11 cellular contexts compared by ENCODE assay signal in the genomic region with DNA sequence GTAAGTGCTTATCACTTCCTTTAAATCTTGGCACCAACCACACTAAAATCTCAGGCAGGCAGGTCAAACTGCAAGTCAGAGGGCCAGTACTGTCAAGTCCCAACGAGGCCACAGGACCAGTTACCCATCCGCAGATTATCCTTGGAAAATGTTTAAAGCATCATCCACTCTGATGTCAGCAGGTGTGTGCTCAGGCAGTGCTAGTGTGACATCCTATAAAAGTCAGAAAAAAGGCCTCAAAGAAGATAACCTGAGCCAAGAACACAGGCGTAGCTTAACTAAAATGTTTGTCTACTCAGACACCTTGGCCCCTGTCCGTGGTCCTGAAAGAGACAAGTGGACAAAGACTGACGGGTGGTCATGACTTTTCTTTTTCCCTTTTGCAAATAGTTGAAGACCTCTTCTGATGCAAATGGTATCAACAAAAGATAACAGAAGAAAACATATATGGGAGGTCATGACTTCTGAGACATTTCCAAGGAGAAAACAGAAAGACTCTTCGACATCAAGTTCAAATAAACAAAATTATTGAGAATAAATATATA.
A peak's percentile ranks its signal among the peaks of the same experiment; 100 is the strongest.
DNase-seq lines count a peak whose midpoint lies in the region; ATAC-seq and TF ChIP-seq lines count a peak whose summit lies in the region.
"Had no signal": no experiment of that assay in that cellular context is flagged by ENCODE, and none has a peak within 500 bp of the region (broad histone marks: within the 10 kb centered on the region; RNA-seq: fewer than 3 reads in every experiment).

No MANE protein-coding gene starts in this region.

- no peaks in the 10 kb centered on the region for H3K27me3 Mint-ChIP-seq in activated naive CD8-positive, alpha-beta T cell treated with anti-CD3 and anti-CD28 coated beads for 36 hours

- H3K9ac ChIP-seq in liver (ENCODE audit: low read depth in 1 of 2, low read length in 2 of 2), result no peak overlapping the region

- no peaks in the 10 kb centered on the region for H3K36me3 ChIP-seq in liver (ENCODE audit: control insufficient read depth in 4 of 4, insufficient read depth in 3 of 4, low read depth in 1 of 4, low read length in 3 of 4)
- H3K36me3 ChIP-seq: left ventricle myocardium inferior had no signal

- no peaks in the 10 kb centered on the region for H3K9me3 Mint-ChIP-seq in activated naive CD8-positive, alpha-beta T cell treated with anti-CD3 and anti-CD28 coated beads for 36 hours

- no peak for ATAC-seq in GM21360 (IDR thresholded peaks at IDR 0.05; ENCODE audit: unreplicated experiment)

- no peak for TF ChIP-seq RAD21 in liver (IDR thresholded peaks at IDR 0.05)

- no peak for TF ChIP-seq CTCF in liver (IDR thresholded peaks at IDR 0.05; ENCODE audit: low read depth, low read length, missing input control)

- H3K27ac Mint-ChIP-seq in activated naive CD8-positive, alpha-beta T cell treated with anti-CD3 and anti-CD28 coated beads for 36 hours, result no peak overlapping the region

- WGBS in liver, result 60% methylated on average over 6 of the region's 6 CpGs

- DNase-seq in DMS 273 (lab: John Stamatoyannopoulos, UW; ENCODE audit: unreplicated experiment) (peak; percentile 23), DMS 273 treated with DMSO at 0.1 percent for 48 hours (lab: John Stamatoyannopoulos, UW) (no peak), HT-29 (ENCODE audit: low spot score) (peak; percentile 38), A172 (ENCODE audit: low spot score) (no peak), SKM-1 (lab: John Stamatoyannopoulos, UW; ENCODE audit: unreplicated experiment) (no peak)
- DNase-seq in activated naive CD8-positive, alpha-beta T cell treated with anti-CD3 and anti-CD28 coated beads for 36 hours, result peak; percentile 25
- DNase-seq: 8988T, cortex of kidney, left ventricle myocardium inferior had no signal

- H3K27me3 ChIP-seq in liver (ENCODE audit: control insufficient read depth in 4 of 4, insufficient read depth in 4 of 4, low read length in 3 of 4), result no peaks in the 10 kb centered on the region

- peaks cover 4 to 15% (median 13%) of the 10 kb centered on the region in 4 donors for H3K4me1 ChIP-seq in liver (ENCODE audit: control insufficient read depth in 4 of 4, insufficient read depth in 4 of 4, low read length in 3 of 4)
- H3K4me1 ChIP-seq: left ventricle myocardium inferior had no signal

- no peaks in the 10 kb centered on the region for H3K36me3 Mint-ChIP-seq in activated naive CD8-positive, alpha-beta T cell treated with anti-CD3 and anti-CD28 coated beads for 36 hours

- no peak overlapping the region for H3K4me3 Mint-ChIP-seq in activated naive CD8-positive, alpha-beta T cell treated with anti-CD3 and anti-CD28 coated beads for 36 hours

- no peak overlapping the region for H3K4me3 ChIP-seq in liver (ENCODE audit: low read depth in 1 of 3, low read length in 3 of 3)
- H3K4me3 ChIP-seq: left ventricle myocardium inferior had no signal

- H3K9me3 ChIP-seq in liver (ENCODE audit: control insufficient read depth in 4 of 4, low read length in 3 of 4), result no peaks in the 10 kb centered on the region
- H3K9me3 ChIP-seq: left ventricle myocardium inferior had no signal

- peaks cover 10% of the 10 kb centered on the region for H3K4me1 Mint-ChIP-seq in activated naive CD8-positive, alpha-beta T cell treated with anti-CD3 and anti-CD28 coated beads for 36 hours

- no peak overlapping the region for H3K27ac ChIP-seq in liver (ENCODE audit: low read depth in 1 of 2, low read length in 2 of 2)
- H3K27ac ChIP-seq: left ventricle myocardium inferior had no signal

TF ChIP-seq in liver, 16 proteins besides CTCF, POLR2A, EP300 and RAD21:
- TF ChIP-seq JUND (IDR thresholded peaks at IDR 0.05), result no peak
- TF ChIP-seq, protein P1, sequence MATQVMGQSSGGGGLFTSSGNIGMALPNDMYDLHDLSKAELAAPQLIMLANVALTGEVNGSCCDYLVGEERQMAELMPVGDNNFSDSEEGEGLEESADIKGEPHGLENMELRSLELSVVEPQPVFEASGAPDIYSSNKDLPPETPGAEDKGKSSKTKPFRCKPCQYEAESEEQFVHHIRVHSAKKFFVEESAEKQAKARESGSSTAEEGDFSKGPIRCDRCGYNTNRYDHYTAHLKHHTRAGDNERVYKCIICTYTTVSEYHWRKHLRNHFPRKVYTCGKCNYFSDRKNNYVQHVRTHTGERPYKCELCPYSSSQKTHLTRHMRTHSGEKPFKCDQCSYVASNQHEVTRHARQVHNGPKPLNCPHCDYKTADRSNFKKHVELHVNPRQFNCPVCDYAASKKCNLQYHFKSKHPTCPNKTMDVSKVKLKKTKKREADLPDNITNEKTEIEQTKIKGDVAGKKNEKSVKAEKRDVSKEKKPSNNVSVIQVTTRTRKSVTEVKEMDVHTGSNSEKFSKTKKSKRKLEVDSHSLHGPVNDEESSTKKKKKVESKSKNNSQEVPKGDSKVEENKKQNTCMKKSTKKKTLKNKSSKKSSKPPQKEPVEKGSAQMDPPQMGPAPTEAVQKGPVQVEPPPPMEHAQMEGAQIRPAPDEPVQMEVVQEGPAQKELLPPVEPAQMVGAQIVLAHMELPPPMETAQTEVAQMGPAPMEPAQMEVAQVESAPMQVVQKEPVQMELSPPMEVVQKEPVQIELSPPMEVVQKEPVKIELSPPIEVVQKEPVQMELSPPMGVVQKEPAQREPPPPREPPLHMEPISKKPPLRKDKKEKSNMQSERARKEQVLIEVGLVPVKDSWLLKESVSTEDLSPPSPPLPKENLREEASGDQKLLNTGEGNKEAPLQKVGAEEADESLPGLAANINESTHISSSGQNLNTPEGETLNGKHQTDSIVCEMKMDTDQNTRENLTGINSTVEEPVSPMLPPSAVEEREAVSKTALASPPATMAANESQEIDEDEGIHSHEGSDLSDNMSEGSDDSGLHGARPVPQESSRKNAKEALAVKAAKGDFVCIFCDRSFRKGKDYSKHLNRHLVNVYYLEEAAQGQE (IDR thresholded peaks at IDR 0.05), result peak; percentile 99

Comparison
In these comparisons a context has a peak if more than half of its experiments do, and no peak if none do; other contexts are left out.
1. DNase-seq: peak in DMS 273 (single experiment), HT-29 (single experiment) and activated naive CD8-positive, alpha-beta T cell treated with anti-CD3 and anti-CD28 coated beads for 36 hours (single experiment); none in DMS 273 treated with DMSO at 0.1 percent for 48 hours (single experiment), A172 (single experiment) and SKM-1 (single experiment).